In genomic region chr11:97636741-97637140, GRCh38 we compare ENCODE assay signal across 7 cellular contexts.
DNase-seq lines count a peak whose midpoint lies in the region; ATAC-seq, FAIRE-seq and TF ChIP-seq lines count a peak whose summit lies in the region.
"Not testable (repeated sequence)": the region's sequence is repeated elsewhere in the genome, so short reads cannot be mapped to it uniquely, and the experiment has no call there.

No MANE protein-coding gene starts in this region.

- H3K9me3 Mint-ChIP-seq in GM23338 (peaks cover 30% of the 10 kb centered on the region), endodermal cell (peaks cover 48% of the 10 kb centered on the region)

- FAIRE-seq in K562 (lab: Jason Lieb, UNC): not testable (repeated sequence)

- H3K9me1 ChIP-seq in K562 (ENCODE audit: control insufficient read depth, insufficient read depth, low read length): not testable (repeated sequence)

- H3K27ac ChIP-seq in GM23338 (ENCODE audit: low read depth); K562 (ENCODE audit: extremely low read depth, low read depth, low read length); endodermal cell (ENCODE audit: low read depth, low read length); iPS-20b (ENCODE audit: low read length): not testable (repeated sequence)
- H3K27ac ChIP-seq in HUES48 (ENCODE audit: low read depth, low read length): peak overlapping the region; percentile 58

- not testable (repeated sequence) for H3K9ac ChIP-seq in HUES48 (ENCODE audit: low read depth, low read length); NT2/D1 (ENCODE audit: insufficient read length, low read depth); K562 (ENCODE audit: insufficient read depth in 1 of 2, low read depth in 2 of 2, low read length in 2 of 2); endodermal cell (ENCODE audit: extremely low read depth, low read length, poor library complexity, severe bottlenecking); iPS-20b (ENCODE audit: low read depth, low read length)

- H3K79me2 ChIP-seq in GM23338 (replicated peaks; ENCODE audit: insufficient read depth); K562 (ENCODE audit: control insufficient read depth, insufficient read depth, low read length): not testable (repeated sequence)

- H3K4me3 ChIP-seq in GM23338 (peak overlapping the region; percentile 14; the same call in 1 of the 2 replicates), HUES48 (ENCODE audit: low read depth, low read length) (peak overlapping the region; percentile 29; the same call in 1 of the 2 replicates), endodermal cell (ENCODE audit: low read length) (peak overlapping the region; percentile 21), iPS-20b (ENCODE audit: low read length) (peak overlapping the region; percentile 56)
- not testable (repeated sequence) for H3K4me3 ChIP-seq in NT2/D1 (ENCODE audit: insufficient read length, low read depth); K562

- H3K4me2 ChIP-seq in GM23338: peak overlapping the region; percentile 8; the same call in 1 of the 2 replicates
- H3K4me2 ChIP-seq in K562 (ENCODE audit: insufficient read depth, low read length): not testable (repeated sequence)

- DNase-seq in GM23338 (ENCODE audit: low spot score) (peak; percentile 57), NT2/D1 (ENCODE audit: low read depth, low spot score) (peak; percentile 25), iPS DF 19.7 (ENCODE audit: low read depth, low spot score) (peak; percentile 9)
- not testable (repeated sequence) for DNase-seq in K562 (ENCODE audit: extremely low read depth in 1 of 4, low spot score in 3 of 4); endodermal cell

- not testable (repeated sequence) for H2AFZ ChIP-seq in GM23338
- 0 out of 2 replicates have a peak overlapping the region, but pooled peaks have one; percentile 16 for H2AFZ ChIP-seq in K562 (ENCODE audit: low read depth, low read length)

- in situ Hi-C loops in K562 (cut with MboI): not testable (repeated sequence)

- intact Hi-C loops in K562 (cut with micrococcal nuclease): not testable (repeated sequence)

- not testable (repeated sequence) for H3K27ac Mint-ChIP-seq in GM23338
- H3K27ac Mint-ChIP-seq in endodermal cell: peak overlapping the region; percentile 76

- ATAC-seq in GM23338, K562: not testable (repeated sequence)

- 28% methylated on average over 3 of the region's 4 CpGs for WGBS in K562 (ENCODE audit: insufficient coverage, low coverage, missing lambda C conversion rate)
- 17% methylated on average over 2 of the region's 4 CpGs; no CpG with 5 or more reads in 1 of the 2 experiments for WGBS in endodermal cell (ENCODE audit: insufficient coverage in 1 of 2, insufficient read length in 1 of 2), 2 experiments

- not testable (repeated sequence) for H3K9me2 ChIP-seq in GM23338 (ENCODE audit: insufficient read depth)

- peaks cover 28% of the 10 kb centered on the region; the same call in 2 of the 3 replicates for H3K36me3 Mint-ChIP-seq in GM23338 (ENCODE audit: low read depth)
- H3K36me3 Mint-ChIP-seq in endodermal cell (ENCODE audit: low read depth): peaks cover 44% of the 10 kb centered on the region

- H3K4me1 ChIP-seq in GM23338 (ENCODE audit: insufficient read depth): peaks cover 25% of the 10 kb centered on the region
- peaks cover 28% of the 10 kb centered on the region for H3K4me1 ChIP-seq in HUES48 (ENCODE audit: control insufficient read depth, insufficient read depth, low read length)
- H3K4me1 ChIP-seq in NT2/D1 (ENCODE audit: insufficient read depth, insufficient read length); K562 (replicated peaks in 1 of 2; ENCODE audit: control insufficient read depth in 2 of 2, insufficient read depth in 2 of 2, low read length in 2 of 2); endodermal cell (ENCODE audit: control insufficient read depth, insufficient read depth, low read length): not testable (repeated sequence)
- H3K4me1 ChIP-seq in iPS-20b (ENCODE audit: insufficient read depth, low read length): peaks cover 18% of the 10 kb centered on the region; the same call in 1 of the 2 replicates

- TF ChIP-seq CTCF in GM23338 (conservative IDR thresholded peaks at IDR 0.05; ENCODE audit: low read depth in 2 of 2); K562 (IDR thresholded peaks at IDR 0.05 in 2 of 3, conservative IDR thresholded peaks at IDR 0.05 in 1 of 3; ENCODE audit: insufficient read depth in 2 of 3, low read depth in 1 of 3, low read length in 3 of 3); endodermal cell (conservative IDR thresholded peaks at IDR 0.05): not testable (repeated sequence)

- POLR2A ChIA-PET in K562 (lab: Yijun Ruan, JAX): not testable (repeated sequence)

- H3K27me3 ChIP-seq in GM23338 (ENCODE audit: insufficient read depth): peaks cover 17% of the 10 kb centered on the region
- H3K27me3 ChIP-seq in HUES48 (ENCODE audit: control insufficient read depth, insufficient read depth, low read length); NT2/D1 (ENCODE audit: insufficient read depth, insufficient read length); K562 (ENCODE audit: control insufficient read depth in 2 of 2, insufficient read depth in 2 of 2, low read length in 2 of 2); endodermal cell (ENCODE audit: control insufficient read depth, insufficient read depth, low read length, poor library complexity, severe bottlenecking); iPS-20b (ENCODE audit: insufficient read depth, low read length): not testable (repeated sequence)

- not testable (repeated sequence) for BruUV-seq in K562 (replicated peaks; lab: Mats Ljungman, UMichigan)

- not testable (repeated sequence) for TF ChIP-seq EP300 in K562 (IDR thresholded peaks at IDR 0.05; ENCODE audit: low read length)

- H3K4me1 Mint-ChIP-seq in GM23338: peaks cover 31% of the 10 kb centered on the region
- H3K4me1 Mint-ChIP-seq in endodermal cell: peaks cover 34% of the 10 kb centered on the region

- not testable (repeated sequence) for H3K36me3 ChIP-seq in GM23338 (ENCODE audit: insufficient read depth); HUES48 (ENCODE audit: control insufficient read depth, insufficient read depth, low read length); NT2/D1 (ENCODE audit: insufficient read depth, insufficient read length, low read length); K562 (ENCODE audit: control insufficient read depth, insufficient read depth, low read length); endodermal cell (ENCODE audit: control insufficient read depth, insufficient read depth, low read length); iPS-20b (ENCODE audit: insufficient read depth, low read depth, low read length)

- not testable (repeated sequence) for H3K27me3 Mint-ChIP-seq in GM23338 (ENCODE audit: insufficient read depth, low read depth, poor library complexity); endodermal cell (ENCODE audit: insufficient read depth)

- H3K4me3 Mint-ChIP-seq in GM23338 (peak overlapping the region; percentile 58), endodermal cell (peak overlapping the region; percentile 27)

- H3F3A ChIP-seq in GM23338 (replicated peaks; ENCODE audit: low read depth): not testable (repeated sequence)

- TF ChIP-seq RAD21 in K562 (CRISPR knock-in tag; conservative IDR thresholded peaks at IDR 0.05 in 1 of 2, IDR thresholded peaks at IDR 0.05 in 1 of 2): not testable (repeated sequence)

- not testable (repeated sequence) for TF ChIP-seq POLR2A in K562 (conservative IDR thresholded peaks at IDR 0.05)

- CTCF ChIA-PET in K562 (lab: Yijun Ruan, JAX; ENCODE audit: low intra/inter-chr PET ratio): not testable (repeated sequence)

- not testable (repeated sequence) for H3K9me3 ChIP-seq in HUES48 (ENCODE audit: control insufficient read depth, insufficient read depth, low read length); NT2/D1 (ENCODE audit: insufficient read depth, low read length); K562 (replicated peaks; ENCODE audit: control insufficient read depth, insufficient read depth, low read depth, low read length); iPS-20b (ENCODE audit: insufficient read depth, low read depth, low read length)
- H3K9me3 ChIP-seq in endodermal cell (ENCODE audit: control insufficient read depth, low read length): peaks cover 31% of the 10 kb centered on the region

- H4K20me1 ChIP-seq in GM23338 (replicated peaks; ENCODE audit: insufficient read depth); K562 (replicated peaks; ENCODE audit: control insufficient read depth, insufficient read depth, low read length): not testable (repeated sequence)
